ENCODE assay signal across 8 cellular contexts in the genomic region with DNA sequence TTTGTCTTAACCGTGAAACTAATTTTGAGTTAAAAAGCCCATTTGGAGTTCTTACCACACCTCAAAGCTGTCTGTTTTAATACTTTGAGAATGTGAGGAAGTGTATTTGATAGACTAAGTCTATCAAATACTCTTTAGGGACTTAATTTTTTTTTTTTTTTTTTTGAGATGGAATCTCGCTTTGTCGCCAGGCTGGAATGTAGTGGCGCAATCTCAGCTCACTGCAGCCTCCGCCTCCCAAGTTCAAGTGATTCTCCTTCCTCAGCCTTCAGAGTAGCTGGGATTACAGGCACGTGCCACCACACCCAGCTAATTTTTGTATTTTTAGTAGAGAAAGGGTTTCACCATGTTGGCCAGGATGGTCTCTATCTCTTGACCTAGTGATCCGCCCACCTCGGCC. TPM values are rescaled to one million over a fixed set of nuclear protein-coding genes. Genes with fewer than 3 reads are reported as not detected.
DNase-seq lines count a peak whose midpoint lies in the region; ATAC-seq, FAIRE-seq and TF ChIP-seq lines count a peak whose summit lies in the region.
"Not testable (repeated sequence)": the region's sequence is repeated elsewhere in the genome, so short reads cannot be mapped to it uniquely, and the experiment has no call there.

No MANE protein-coding gene starts in this region.

- DNase-seq in ACHN (peak; percentile 33), GM23338 (ENCODE audit: low spot score) (peak; percentile 8), SW 1271 (lab: John Stamatoyannopoulos, UW) (peak; percentile 37 to 53), bronchial epithelial cell (ENCODE audit: low read depth) (peak; percentile 51), fibroblast of lung (ENCODE audit: low read depth in 2 of 2) (peak; percentile 28 to 60), retinal pigment epithelial cell (ENCODE audit: low read depth) (peak; percentile 5)
- DNase-seq in keratinocyte (ENCODE audit: low read depth, low spot score), result not testable (repeated sequence)

- H3K9me3 Mint-ChIP-seq in GM23338, result not testable (repeated sequence)

- in situ Hi-C loops in ACHN (cut with HindIII; ENCODE audit: low pct_ligation_motif_present, low pct_unique_long_range_greater_than_20kb, low sequenced_read_pairs), result not testable (repeated sequence)

- not testable (repeated sequence) for H3K4me3 Mint-ChIP-seq in GM23338

- H3K27ac Mint-ChIP-seq in GM23338, result not testable (repeated sequence)

- not testable (repeated sequence) for H3K36me3 ChIP-seq in GM23338 (ENCODE audit: insufficient read depth); bronchial epithelial cell (ENCODE audit: control insufficient read depth, insufficient read depth, low read length); fibroblast of lung (ENCODE audit: control insufficient read depth, insufficient read depth, low read length)
- H3K36me3 ChIP-seq in Loucy (ENCODE audit: insufficient read depth, low read length), result peaks cover 12% of the 10 kb centered on the region; the same call in 1 of the 2 replicates
- peaks cover 7 to 12% of the 10 kb centered on the region in 2 experiments for H3K36me3 ChIP-seq in keratinocyte (ENCODE audit: control insufficient read depth in 2 of 2, extremely low read depth in 1 of 2, insufficient read depth in 2 of 2, low read length in 2 of 2)

- H3K79me2 ChIP-seq in GM23338 (replicated peaks; ENCODE audit: insufficient read depth) (peaks cover 66% of the 10 kb centered on the region), Loucy (ENCODE audit: insufficient read depth, low read length) (peaks cover 47% of the 10 kb centered on the region), fibroblast of lung (ENCODE audit: control insufficient read depth, insufficient read depth, low read length) (peaks cover 52% of the 10 kb centered on the region), keratinocyte (ENCODE audit: control insufficient read depth, insufficient read depth, low read length) (peaks cover 48% of the 10 kb centered on the region)

- dilution Hi-C loops in keratinocyte (cut with MboI; ENCODE audit: extremely low pct_ligation_motif_present, low sequenced_read_pairs), result not testable (repeated sequence)

- not testable (repeated sequence) for H3K27ac ChIP-seq in GM23338 (ENCODE audit: low read depth); fibroblast of lung (ENCODE audit: insufficient read depth, low read length); keratinocyte (ENCODE audit: control insufficient read depth, insufficient read depth, low read length)

- not testable (repeated sequence) for H3K4me3 ChIP-seq in GM23338; bronchial epithelial cell (ENCODE audit: low read depth, low read length); fibroblast of lung (replicated peaks in 1 of 4; ENCODE audit: control extremely low read depth in 1 of 4, insufficient read depth in 1 of 4, low read depth in 3 of 4, low read length in 4 of 4); keratinocyte (ENCODE audit: control insufficient read depth in 2 of 3, extremely low read depth in 1 of 3, insufficient read depth in 2 of 3, low read depth in 1 of 3, low read length in 3 of 3); retinal pigment epithelial cell (ENCODE audit: low read length)
- H3K4me3 ChIP-seq in Loucy (ENCODE audit: low read length, poor library complexity, severe bottlenecking), result peak overlapping the region; percentile 10

- H3K9me1 ChIP-seq in keratinocyte (ENCODE audit: control insufficient read depth, extremely low read depth, insufficient read depth, low read length), result not testable (repeated sequence)

- TF ChIP-seq CTCF in GM23338 (conservative IDR thresholded peaks at IDR 0.05; ENCODE audit: low read depth in 2 of 2); Loucy (conservative IDR thresholded peaks at IDR 0.05; ENCODE audit: low read length); bronchial epithelial cell (IDR thresholded peaks at IDR 0.05; ENCODE audit: insufficient read depth, low read length, severe bottlenecking); fibroblast of lung (conservative IDR thresholded peaks at IDR 0.05 in 1 of 2, IDR thresholded peaks at IDR 0.05 in 1 of 2; ENCODE audit: low read depth in 1 of 2, low read length in 2 of 2); keratinocyte (optimal IDR thresholded peaks at IDR 0.05 in 1 of 3, IDR thresholded peaks at IDR 0.05 in 1 of 3, conservative IDR thresholded peaks at IDR 0.05 in 1 of 3; ENCODE audit: extremely low read depth in 1 of 3, insufficient read depth in 2 of 3, low read length in 3 of 3); retinal pigment epithelial cell (conservative IDR thresholded peaks at IDR 0.05; ENCODE audit: low read depth, low read length): not testable (repeated sequence)

- not testable (repeated sequence) for FAIRE-seq in bronchial epithelial cell (lab: Jason Lieb, UNC); keratinocyte (lab: Jason Lieb, UNC)

- ATAC-seq in GM23338, result not testable (repeated sequence)

- H3K36me3 Mint-ChIP-seq in GM23338 (ENCODE audit: low read depth), result peaks cover 14% of the 10 kb centered on the region; the same call in 2 of the 3 replicates

- H2AFZ ChIP-seq in GM23338; Loucy (ENCODE audit: low read length); fibroblast of lung (ENCODE audit: low read length); keratinocyte (ENCODE audit: control insufficient read depth, low read length): not testable (repeated sequence)

- not testable (repeated sequence) for H3K9ac ChIP-seq in Loucy (ENCODE audit: low read depth, low read length, poor library complexity, severe bottlenecking); fibroblast of lung (ENCODE audit: insufficient read depth, low read length); keratinocyte (ENCODE audit: control insufficient read depth, extremely low read depth, insufficient read depth, low read length)

- H3K4me1 Mint-ChIP-seq in GM23338, result not testable (repeated sequence)

- not testable (repeated sequence) for H3K4me2 ChIP-seq in GM23338; fibroblast of lung (ENCODE audit: extremely low read depth, insufficient read depth, low read length)
- H3K4me2 ChIP-seq in Loucy (ENCODE audit: low read depth, low read length, poor library complexity, severe bottlenecking), result peak overlapping the region; percentile 84
- H3K4me2 ChIP-seq in keratinocyte (ENCODE audit: control insufficient read depth, extremely low read depth, insufficient read depth, low read depth, low read length), result peak overlapping the region; percentile 38

- not testable (repeated sequence) for H3K9me2 ChIP-seq in GM23338 (ENCODE audit: insufficient read depth); Loucy (replicated peaks; ENCODE audit: low read depth, low read length)

- not testable (repeated sequence) for H3F3A ChIP-seq in GM23338 (replicated peaks; ENCODE audit: low read depth); Loucy (ENCODE audit: low read depth)

- H3K27me3 ChIP-seq in GM23338 (ENCODE audit: insufficient read depth); Loucy (ENCODE audit: insufficient read depth, low read length, poor library complexity, severe bottlenecking); bronchial epithelial cell (ENCODE audit: control insufficient read depth, insufficient read depth, low read length); fibroblast of lung (ENCODE audit: control insufficient read depth, insufficient read depth, low read length); keratinocyte (ENCODE audit: control insufficient read depth, extremely low read depth, insufficient read depth, low read length): not testable (repeated sequence)

- not testable (repeated sequence) for H3K9me3 ChIP-seq in Loucy (ENCODE audit: insufficient read depth, low read depth, low read length); fibroblast of lung (ENCODE audit: control insufficient read depth, insufficient read depth, low read depth, low read length); keratinocyte (ENCODE audit: control insufficient read depth, low read depth, low read length)

- H3K4me1 ChIP-seq in GM23338 (ENCODE audit: insufficient read depth); fibroblast of lung (ENCODE audit: control insufficient read depth, extremely low read depth, insufficient read depth, low read length): not testable (repeated sequence)
- H3K4me1 ChIP-seq in Loucy (ENCODE audit: insufficient read depth, low read length, poor library complexity, severe bottlenecking) (peaks cover 44% of the 10 kb centered on the region), keratinocyte (ENCODE audit: control insufficient read depth, extremely low read depth, insufficient read depth, low read length) (peaks cover 13% of the 10 kb centered on the region)

- not testable (repeated sequence) for H3K27me3 Mint-ChIP-seq in GM23338 (ENCODE audit: insufficient read depth, low read depth, poor library complexity)

- H4K20me1 ChIP-seq in GM23338 (replicated peaks; ENCODE audit: insufficient read depth) (peaks cover 14% of the 10 kb centered on the region; the same call in 1 of the 2 replicates), Loucy (ENCODE audit: insufficient read depth, low read length, poor library complexity, severe bottlenecking) (peaks cover 40% of the 10 kb centered on the region)
- H4K20me1 ChIP-seq in fibroblast of lung (ENCODE audit: control insufficient read depth, extremely low read depth, insufficient read depth, low read length); keratinocyte (ENCODE audit: control insufficient read depth, extremely low read depth, insufficient read depth, low read length): not testable (repeated sequence)

RNA-seq across cellular contexts. Expression of a gene that starts 7.3 kb away (rescaled TPM):
- 77.6 and 80.2 TPM in 2 replicates for total RNA-seq in GM23338 (2014; rRNA removed; shearing (Covaris generic))
- polyA plus RNA-seq in GM23338 (2016; fragmentation: Nextera tagmentation; extraction: Ambion mirVana) (99.2 and 110 TPM in 2 replicates), fibroblast of lung (83.1 and 110 TPM in 2 replicates), keratinocyte (42.9 to 100 TPM (median 59.1 TPM) in 3 replicates)
- total RNA-seq in bronchial epithelial cell (101 and 119 TPM in 2 replicates), fibroblast of lung (91.9 and 129 TPM in 2 replicates)
- polyA plus RNA-seq in fibroblast of lung (2012), result 79.4 and 90.5 TPM in 2 replicates
- polyA minus RNA-seq in fibroblast of lung (ENCODE audit: low replicate concordance) (3.0 and 11.4 TPM in 2 replicates), keratinocyte (10.2 to 99.2 TPM (median 39.7 TPM) in 3 replicates)
- polyA plus RNA-seq in keratinocyte (2011; ENCODE audit: low read depth), result 82.5 TPM
- 29.3 and 58.5 TPM in 2 replicates for polyA plus RNA-seq in keratinocyte (2011; cell fraction: cytosol; rRNA removed)
- 52.6 and 77.2 TPM in 2 replicates for polyA plus RNA-seq in keratinocyte (2011; cell fraction: nucleus; rRNA removed)
- 39.6 and 56.7 TPM in 2 replicates for polyA plus RNA-seq in keratinocyte (2012; ENCODE audit: low replicate concordance)
- 37.6 TPM for polyA minus RNA-seq in keratinocyte (2011; cell fraction: cytosol; rRNA and poly(A)+ RNA removed)
- 81.8 and 153 TPM in 2 replicates for polyA minus RNA-seq in keratinocyte (2011; cell fraction: nucleus; rRNA and poly(A)+ RNA removed)
